8 cellular contexts compared by ENCODE assay signal in genomic region chr11:119092880-119093665, GRCh38. TPM values are rescaled to one million over a fixed set of nuclear protein-coding genes. Genes with fewer than 3 reads are reported as not detected.
DNase-seq lines count a peak whose midpoint lies in the region; ATAC-seq and TF ChIP-seq lines count a peak whose summit lies in the region.

No MANE protein-coding gene starts in this region.

- TF ChIP-seq CTCF in coronary artery (IDR thresholded peaks at IDR 0.05) (no peak), parathyroid adenoma (IDR thresholded peaks at IDR 0.05) (no peak), GM10266 (IDR thresholded peaks at IDR 0.05; ENCODE audit: control insufficient read depth, insufficient read depth, low read depth, missing control alignments) (no peak)

- H3K27ac ChIP-seq in coronary artery (peak overlapping the region; percentile 47 to 97), parathyroid adenoma (no peak overlapping the region)

- H3K4me1 ChIP-seq in parathyroid adenoma = peaks cover 7% of the 10 kb centered on the region

- peak overlapping the region; percentile 96 for H3K4me2 ChIP-seq in parathyroid adenoma (ENCODE audit: low read length)

- H3K79me2 ChIP-seq in parathyroid adenoma = no peaks in the 10 kb centered on the region

- H3K27me3 ChIP-seq in parathyroid adenoma (ENCODE audit: control insufficient read depth, insufficient read depth, low read length) = no peaks in the 10 kb centered on the region

- no peak overlapping the region for H2AFZ ChIP-seq in parathyroid adenoma

- H3K9me3 ChIP-seq in parathyroid adenoma (ENCODE audit: control insufficient read depth, low read length) = no peaks in the 10 kb centered on the region

- no peak overlapping the region for H3K9ac ChIP-seq in parathyroid adenoma

- no peaks in the 10 kb centered on the region for H3K36me3 ChIP-seq in parathyroid adenoma (ENCODE audit: control insufficient read depth, insufficient read depth, low read length)

- H3K4me3 ChIP-seq in GM08714 (ENCODE audit: low read length) (peak overlapping the region; percentile 91), coronary artery (peak overlapping the region; percentile 92), parathyroid adenoma (ENCODE audit: low read depth, low read length) (no peak overlapping the region)

- ATAC-seq in esophagus mucosa (no peak), HG02884 (IDR thresholded peaks at IDR 0.05; ENCODE audit: unreplicated experiment) (no peak), GM18870 (IDR thresholded peaks at IDR 0.05; ENCODE audit: unreplicated experiment) (no peak)

- DNase-seq in NCI-H2196 (lab: John Stamatoyannopoulos, UW; ENCODE audit: unreplicated experiment) (peak; percentile 32), coronary artery (ENCODE audit: low spot score) (no peak), GM10266 (ENCODE audit: extremely low spot score) (no peak)

RNA-seq across cellular contexts. Expression of gene HMBS, which starts 8.4 kb away (rescaled TPM):
- 23.7 TPM for total RNA-seq in esophagus mucosa

RNA-seq across cellular contexts. Expression of gene DPAGT1, which starts 8.6 kb away (rescaled TPM):
- 36.3 TPM for total RNA-seq in esophagus mucosa

RNA-seq across cellular contexts. Expression of gene C2CD2L, which starts 14.1 kb away (rescaled TPM):
- 6.5 TPM for total RNA-seq in esophagus mucosa

RNA-seq across cellular contexts. Expression of gene VPS11, which starts 25.5 kb away (rescaled TPM):
- 17.8 TPM for total RNA-seq in esophagus mucosa

RNA-seq across cellular contexts. Expression of gene HINFP, which starts 28.3 kb away (rescaled TPM):
- 13.2 TPM for total RNA-seq in esophagus mucosa
